In genomic region chr7:75599244-75599771, GRCh38 we compare ENCODE assay signal across 8 cellular contexts.
DNase-seq lines count a peak whose midpoint lies in the region; ATAC-seq, FAIRE-seq and TF ChIP-seq lines count a peak whose summit lies in the region.

No MANE protein-coding gene starts in this region.

- 78% methylated on average over 14 of the region's 15 CpGs for WGBS in K562 (ENCODE audit: insufficient coverage, low coverage, missing lambda C conversion rate)

- H3K36me3 ChIP-seq in K562 (ENCODE audit: control insufficient read depth, insufficient read depth, low read length) (no peaks in the 10 kb centered on the region), colonic mucosa (no peaks in the 10 kb centered on the region)

- no peak overlapping the region for H3K4me2 ChIP-seq in K562 (ENCODE audit: insufficient read depth, low read length)

- no peak overlapping the region for H2AFZ ChIP-seq in K562 (ENCODE audit: low read depth, low read length)

- ATAC-seq in K562 = no peak
- ATAC-seq in HG02973 (IDR thresholded peaks at IDR 0.05; ENCODE audit: unreplicated experiment) = no peak
- no peak for ATAC-seq in GM19035 (IDR thresholded peaks at IDR 0.05; ENCODE audit: unreplicated experiment)

- H3K4me1 ChIP-seq in K562 (replicated peaks in 1 of 2; ENCODE audit: control insufficient read depth in 2 of 2, insufficient read depth in 2 of 2, low read length in 2 of 2) (peaks cover 10 to 16% of the 10 kb centered on the region in 2 experiments; a peak in 4 of 5 replicates), colonic mucosa (no peaks in the 10 kb centered on the region)

- TF ChIP-seq CTCF in K562 (IDR thresholded peaks at IDR 0.05 in 2 of 3, conservative IDR thresholded peaks at IDR 0.05 in 1 of 3; ENCODE audit: insufficient read depth in 2 of 3, low read depth in 1 of 3, low read length in 3 of 3) (no peak), colonic mucosa (IDR thresholded peaks at IDR 0.05) (no peak)

- CTCF ChIA-PET in K562 (lab: Yijun Ruan, JAX; ENCODE audit: low intra/inter-chr PET ratio) = no interaction called here

- in situ Hi-C loops in K562 (cut with MboI) = no loop called here

- H3K27ac ChIP-seq in K562 (ENCODE audit: extremely low read depth, low read depth, low read length) (no peak overlapping the region), temporal lobe (ENCODE audit: low read depth, low read length) (peak overlapping the region; percentile 99), colonic mucosa (no peak overlapping the region)

- no TSS peak for BruUV-seq in K562 (replicated peaks; lab: Mats Ljungman, UMichigan)

- H3K9me3 ChIP-seq in K562 (replicated peaks; ENCODE audit: control insufficient read depth, insufficient read depth, low read depth, low read length) (no peaks in the 10 kb centered on the region), colonic mucosa (no peaks in the 10 kb centered on the region)

- no peak overlapping the region for H3K4me3 ChIP-seq in K562
- no peak overlapping the region for H3K4me3 ChIP-seq in colonic mucosa

- TF ChIP-seq POLR2A in K562 (conservative IDR thresholded peaks at IDR 0.05) = no peak

- no peak for FAIRE-seq in K562 (lab: Jason Lieb, UNC)

- no peak for TF ChIP-seq EP300 in K562 (IDR thresholded peaks at IDR 0.05; ENCODE audit: low read length)

- no peaks in the 10 kb centered on the region for H3K79me2 ChIP-seq in K562 (ENCODE audit: control insufficient read depth, insufficient read depth, low read length)

- POLR2A ChIA-PET in K562 (lab: Yijun Ruan, JAX) = interaction anchor here (1.2 kb wide), 1 partner anchor 21 kb away, joined by 3 read pairs; no protein-coding TSS in a partner anchor

- no peaks in the 10 kb centered on the region for H3K27me3 ChIP-seq in K562 (ENCODE audit: control insufficient read depth in 2 of 2, insufficient read depth in 2 of 2, low read length in 2 of 2)
- no peaks in the 10 kb centered on the region for H3K27me3 ChIP-seq in colonic mucosa

- intact Hi-C loops in K562 (cut with micrococcal nuclease) (no loop called here), colonic mucosa (cut with DNase I) (no loop called here)

- no peak for TF ChIP-seq RAD21 in K562 (CRISPR knock-in tag; conservative IDR thresholded peaks at IDR 0.05 in 1 of 2, IDR thresholded peaks at IDR 0.05 in 1 of 2)

- H3K9me1 ChIP-seq in K562 (ENCODE audit: control insufficient read depth, insufficient read depth, low read length) = no peaks in the 10 kb centered on the region

- no peaks in the 10 kb centered on the region for H4K20me1 ChIP-seq in K562 (replicated peaks; ENCODE audit: control insufficient read depth, insufficient read depth, low read length)

- peak in 2 of 3 experiments; percentile 92 to 97 for DNase-seq in NCI-H1417 (lab: John Stamatoyannopoulos, UW)
- DNase-seq in K562 (ENCODE audit: extremely low read depth in 1 of 4, low spot score in 3 of 4) = no peak
- DNase-seq in islet precursor cell = peak; percentile 64
- no peak for DNase-seq in UCSD-AML1 (lab: John Stamatoyannopoulos, UW; ENCODE audit: unreplicated experiment)
- no peak for DNase-seq in colonic mucosa

- H3K9ac ChIP-seq in K562 (ENCODE audit: insufficient read depth in 1 of 2, low read depth in 2 of 2, low read length in 2 of 2) (no peak overlapping the region), colonic mucosa (ENCODE audit: low read depth in 2 of 2, low read length in 2 of 2) (no peak overlapping the region)

TF ChIP-seq in K562, 482 proteins besides CTCF, POLR2A, EP300 and RAD21:
- 0 out of 2 replicates have a peak, but pooled peaks have one; percentile 37 for TF ChIP-seq HNRNPL (IDR thresholded peaks at IDR 0.05; ENCODE audit: low read depth, low read length)
- no peak for TF ChIP-seq ZNF644 (tag; IDR thresholded peaks at IDR 0.05; ENCODE audit: low read depth)

Comparison
In these comparisons a context has a peak if more than half of its experiments do, and no peak if none do; other contexts are left out.
1. DNase-seq: peak in NCI-H1417 (2 of 3) and islet precursor cell (single experiment); none in K562 (0 of 4), UCSD-AML1 (single experiment) and colonic mucosa (single experiment).